In genomic region chr6:106748547-106749207, GRCh38 we compare ENCODE assay signal across 15 cellular contexts.
DNase-seq lines count a peak whose midpoint lies in the region; ATAC-seq and TF ChIP-seq lines count a peak whose summit lies in the region.
"Had no signal": no experiment of that assay in that cellular context is flagged by ENCODE, and none has a peak within 500 bp of the region (broad histone marks: within the 10 kb centered on the region; RNA-seq: fewer than 3 reads in every experiment).

No MANE protein-coding gene starts in this region.

- H3K4me3 Mint-ChIP-seq in neural crest cell, result no peak overlapping the region
- no peak overlapping the region for H3K4me3 Mint-ChIP-seq in activated CD4-positive, alpha-beta T cell treated with anti-CD3 and anti-CD28 coated beads for 36 hours

- CTCF ChIA-PET in activated CD4-positive, alpha-beta T cell treated with anti-CD3 and anti-CD28 coated beads for 36 hours (lab: Charles Lee), result no interaction called here

- POLR2A ChIA-PET in activated CD4-positive, alpha-beta T cell treated with anti-CD3 and anti-CD28 coated beads for 36 hours (lab: Charles Lee), result no interaction called here

- TF ChIP-seq CTCF in epithelial cell of esophagus (IDR thresholded peaks at IDR 0.05; ENCODE audit: insufficient read depth, low read depth, low read length, missing control alignments), result peak; percentile 18
- peak; percentile 34 for TF ChIP-seq CTCF in neural crest cell (conservative IDR thresholded peaks at IDR 0.05)
- no peak for TF ChIP-seq CTCF in esophagus muscularis mucosa (IDR thresholded peaks at IDR 0.05)

- H3K9me3 Mint-ChIP-seq in neural crest cell, result peaks cover 7% of the 10 kb centered on the region
- no peaks in the 10 kb centered on the region for H3K9me3 Mint-ChIP-seq in activated CD4-positive, alpha-beta T cell treated with anti-CD3 and anti-CD28 coated beads for 36 hours (ENCODE audit: low read depth)

- H3K4me3 ChIP-seq in epithelial cell of esophagus (ENCODE audit: low read length), result no peak overlapping the region
- no peak overlapping the region for H3K4me3 ChIP-seq in esophagus muscularis mucosa

- intact Hi-C loops in activated CD4-positive, alpha-beta T cell treated with anti-CD3 and anti-CD28 coated beads for 36 hours (cut with DNase I, micrococcal nuclease), result no loop called here
- intact Hi-C loops in esophagus muscularis mucosa (cut with DNase I), result no loop called here

- no peak for ATAC-seq in activated CD4-positive, alpha-beta T cell treated with anti-CD3 and anti-CD28 coated beads for 36 hours
- ATAC-seq: SK-N-SH treated with all-trans-retinoic acid at 6 μM for 48 hours had no signal

- WGBS in esophagus muscularis mucosa, result 72% methylated on average over 3 of the region's 3 CpGs

- peaks cover 9% of the 10 kb centered on the region for H3K4me1 Mint-ChIP-seq in neural crest cell
- no peaks in the 10 kb centered on the region for H3K4me1 Mint-ChIP-seq in activated CD4-positive, alpha-beta T cell treated with anti-CD3 and anti-CD28 coated beads for 36 hours

- H3K27me3 Mint-ChIP-seq in neural crest cell (ENCODE audit: low read depth), result no peaks in the 10 kb centered on the region
- peaks cover 17% of the 10 kb centered on the region for H3K27me3 Mint-ChIP-seq in activated CD4-positive, alpha-beta T cell treated with anti-CD3 and anti-CD28 coated beads for 36 hours
- H3K27me3 Mint-ChIP-seq: IgD-negative memory B cell had no signal

- H3K4me1 ChIP-seq in esophagus muscularis mucosa, result no peaks in the 10 kb centered on the region

- peaks cover 0 to 6% (median 0%) of the 10 kb centered on the region in 4 donors for H3K9me3 ChIP-seq in esophagus muscularis mucosa

- no peaks in the 10 kb centered on the region for H3K27me3 ChIP-seq in esophagus muscularis mucosa

- no peak overlapping the region for H3K27ac ChIP-seq in esophagus muscularis mucosa (replicated peaks in 1 of 4)

- TF ChIP-seq POLR2A in esophagus muscularis mucosa (IDR thresholded peaks at IDR 0.05; ENCODE audit: low read depth), result no peak

- H3K36me3 ChIP-seq in esophagus muscularis mucosa, result no peaks in the 10 kb centered on the region

- DNase-seq in DMS53 (lab: John Stamatoyannopoulos, UW), result peak; percentile 35
- DNase-seq in DMS53 treated with DMSO at 0.1 percent for 48 hours (lab: John Stamatoyannopoulos, UW; ENCODE audit: unreplicated experiment), result no peak
- DNase-seq in NCI-H748 (lab: John Stamatoyannopoulos, UW; ENCODE audit: unreplicated experiment), result peak; percentile 42
- DNase-seq in epithelial cell of esophagus (ENCODE audit: low read depth), result no peak
- no peak for DNase-seq in neural crest cell (ENCODE audit: low read depth, low spot score)
- DNase-seq in activated CD4-positive, alpha-beta T cell treated with anti-CD3 and anti-CD28 coated beads for 36 hours, result no peak
- no peak for DNase-seq in MV-4-11 (lab: John Stamatoyannopoulos, UW)
- no peak for DNase-seq in esophagus muscularis mucosa (ENCODE audit: extremely low spot score)
- DNase-seq: activated naive CD4-positive, alpha-beta T cell treated with Interleukin-2 at 50 U/mL for 16 hours; NCI-H1436 treated with DMSO at 0.1 percent for 48 hours; NK-92 treated with Interleukin-12 subunit alpha and Interleukin-12 subunit beta, amount 100 ng/mL, for 24 hours; occipital lobe; small intestine had no signal

- no peak overlapping the region for H3K27ac Mint-ChIP-seq in neural crest cell (ENCODE audit: unreplicated experiment)
- H3K27ac Mint-ChIP-seq in activated CD4-positive, alpha-beta T cell treated with anti-CD3 and anti-CD28 coated beads for 36 hours, result no peak overlapping the region

- H3K36me3 Mint-ChIP-seq in neural crest cell (ENCODE audit: low read depth), result no peaks in the 10 kb centered on the region
- no peaks in the 10 kb centered on the region for H3K36me3 Mint-ChIP-seq in activated CD4-positive, alpha-beta T cell treated with anti-CD3 and anti-CD28 coated beads for 36 hours (ENCODE audit: low read depth)

- TF ChIP-seq EP300 in esophagus muscularis mucosa (IDR thresholded peaks at IDR 0.05), result no peak

Comparison
In these comparisons a context has a peak if more than half of its experiments do, and no peak if none do; other contexts are left out.
1. DNase-seq: peak in DMS53 (single experiment) and NCI-H748 (single experiment); none in DMS53 treated with DMSO at 0.1 percent for 48 hours (single experiment), epithelial cell of esophagus (single experiment), neural crest cell (single experiment), activated CD4-positive, alpha-beta T cell treated with anti-CD3 and anti-CD28 coated beads for 36 hours (single experiment), MV-4-11 (single experiment) and esophagus muscularis mucosa (single experiment).
2. CTCF ChIP-seq: peak in epithelial cell of esophagus (single experiment) and neural crest cell (single experiment); none in esophagus muscularis mucosa (0 of 3).